ENCODE assay signal across 1 cellular context in the genomic region with DNA sequence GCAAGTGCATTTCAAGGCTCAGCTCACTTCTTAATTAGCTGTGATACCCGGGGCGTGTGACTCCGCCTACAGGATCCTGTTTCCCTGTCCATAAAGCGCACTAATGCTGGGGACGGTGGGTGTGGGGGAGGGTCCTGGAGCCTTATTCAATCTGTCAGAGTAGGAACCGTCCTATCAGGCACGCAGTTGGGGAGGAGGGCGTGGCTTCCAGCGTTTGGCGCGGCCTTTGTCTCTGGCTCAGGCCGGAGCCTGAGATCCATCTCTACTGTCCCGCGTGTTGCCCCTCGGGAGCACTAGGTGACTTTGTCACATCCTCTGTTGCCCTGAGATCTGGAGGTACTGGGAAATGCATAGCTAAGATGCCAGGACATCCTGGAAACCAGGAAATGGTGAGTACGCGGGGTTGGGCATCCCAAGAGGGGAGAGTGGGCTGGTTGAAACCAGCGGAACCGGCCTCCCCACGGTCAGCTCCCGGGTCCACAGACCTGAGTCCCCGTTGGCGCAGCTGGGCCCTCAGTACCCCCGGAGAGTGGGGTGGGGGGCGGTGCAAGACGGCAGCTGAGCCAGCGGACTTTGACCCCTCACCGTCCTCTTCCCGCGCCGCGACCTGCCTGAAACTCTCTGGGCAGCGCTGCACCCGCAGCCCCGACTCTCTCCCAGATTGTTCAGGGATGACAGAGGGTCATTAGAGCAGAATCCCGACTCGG.
A peak's percentile ranks its signal among the peaks of the same experiment; 100 is the strongest.
TF ChIP-seq lines count a peak whose summit lies in the region.

No MANE protein-coding gene starts in this region.

TF ChIP-seq in K562, 482 proteins besides CTCF, POLR2A, EP300 and RAD21 (continued from another document):
- TF ChIP-seq, protein P1, sequence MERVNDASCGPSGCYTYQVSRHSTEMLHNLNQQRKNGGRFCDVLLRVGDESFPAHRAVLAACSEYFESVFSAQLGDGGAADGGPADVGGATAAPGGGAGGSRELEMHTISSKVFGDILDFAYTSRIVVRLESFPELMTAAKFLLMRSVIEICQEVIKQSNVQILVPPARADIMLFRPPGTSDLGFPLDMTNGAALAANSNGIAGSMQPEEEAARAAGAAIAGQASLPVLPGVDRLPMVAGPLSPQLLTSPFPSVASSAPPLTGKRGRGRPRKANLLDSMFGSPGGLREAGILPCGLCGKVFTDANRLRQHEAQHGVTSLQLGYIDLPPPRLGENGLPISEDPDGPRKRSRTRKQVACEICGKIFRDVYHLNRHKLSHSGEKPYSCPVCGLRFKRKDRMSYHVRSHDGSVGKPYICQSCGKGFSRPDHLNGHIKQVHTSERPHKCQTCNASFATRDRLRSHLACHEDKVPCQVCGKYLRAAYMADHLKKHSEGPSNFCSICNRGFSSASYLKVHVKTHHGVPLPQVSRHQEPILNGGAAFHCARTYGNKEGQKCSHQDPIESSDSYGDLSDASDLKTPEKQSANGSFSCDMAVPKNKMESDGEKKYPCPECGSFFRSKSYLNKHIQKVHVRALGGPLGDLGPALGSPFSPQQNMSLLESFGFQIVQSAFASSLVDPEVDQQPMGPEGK (CRISPR knock-in tag; IDR thresholded peaks at IDR 0.05; ENCODE audit: borderline replicate concordance) = no peak
- TF ChIP-seq, protein P2, sequence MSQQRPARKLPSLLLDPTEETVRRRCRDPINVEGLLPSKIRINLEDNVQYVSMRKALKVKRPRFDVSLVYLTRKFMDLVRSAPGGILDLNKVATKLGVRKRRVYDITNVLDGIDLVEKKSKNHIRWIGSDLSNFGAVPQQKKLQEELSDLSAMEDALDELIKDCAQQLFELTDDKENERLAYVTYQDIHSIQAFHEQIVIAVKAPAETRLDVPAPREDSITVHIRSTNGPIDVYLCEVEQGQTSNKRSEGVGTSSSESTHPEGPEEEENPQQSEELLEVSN (IDR thresholded peaks at IDR 0.05; ENCODE audit: borderline replicate concordance in 1 of 2, extremely low read depth in 1 of 2, insufficient read depth in 1 of 2, insufficient read length in 1 of 2, low read depth in 1 of 2, low read length in 1 of 2, poor library complexity in 1 of 2, severe bottlenecking in 1 of 2) = peak; percentile 38 to 77
- TF ChIP-seq DMBX1 (CRISPR knock-in tag; IDR thresholded peaks at IDR 0.05; ENCODE audit: borderline replicate concordance) (no peak), SP1 (CRISPR knock-in tag; IDR thresholded peaks at IDR 0.05) (0 out of 2 replicates have a peak, but pooled peaks have one; percentile 32), HDAC8 (tag; IDR thresholded peaks at IDR 0.05) (no peak), SLC30A9 (CRISPR knock-in tag; IDR thresholded peaks at IDR 0.05) (no peak), NFATC3 (IDR thresholded peaks at IDR 0.05) (no peak), FOS (IDR thresholded peaks at IDR 0.05; ENCODE audit: extremely low read depth, insufficient read length) (no peak), PML (IDR thresholded peaks at IDR 0.05; ENCODE audit: low read length) (peak; percentile 39; the same call in 1 of the 2 replicates), RCOR1 (IDR thresholded peaks at IDR 0.05; ENCODE audit: borderline replicate concordance in 1 of 2, low read depth in 2 of 2, low read length in 2 of 2) (peak in 1 of 2 experiments; percentile 52; a peak in 2 of 4 replicates), CREB1 (IDR thresholded peaks at IDR 0.05) (peak; percentile 23; the same call in 1 of the 2 replicates), CREB1 (CRISPR knock-in tag; IDR thresholded peaks at IDR 0.05) (peak; percentile 47; the same call in 1 of the 2 replicates), TAF1 (IDR thresholded peaks at IDR 0.05; ENCODE audit: control insufficient read depth, extremely low read depth, insufficient read depth, low read length, severe bottlenecking) (peak; percentile 53), ZEB2 (IDR thresholded peaks at IDR 0.05) (0 out of 2 replicates have a peak, but pooled peaks have one; percentile 16), ATF7 (IDR thresholded peaks at IDR 0.05) (0 out of 2 replicates have a peak, but pooled peaks have one; percentile 7)
- TF ChIP-seq, protein P3, sequence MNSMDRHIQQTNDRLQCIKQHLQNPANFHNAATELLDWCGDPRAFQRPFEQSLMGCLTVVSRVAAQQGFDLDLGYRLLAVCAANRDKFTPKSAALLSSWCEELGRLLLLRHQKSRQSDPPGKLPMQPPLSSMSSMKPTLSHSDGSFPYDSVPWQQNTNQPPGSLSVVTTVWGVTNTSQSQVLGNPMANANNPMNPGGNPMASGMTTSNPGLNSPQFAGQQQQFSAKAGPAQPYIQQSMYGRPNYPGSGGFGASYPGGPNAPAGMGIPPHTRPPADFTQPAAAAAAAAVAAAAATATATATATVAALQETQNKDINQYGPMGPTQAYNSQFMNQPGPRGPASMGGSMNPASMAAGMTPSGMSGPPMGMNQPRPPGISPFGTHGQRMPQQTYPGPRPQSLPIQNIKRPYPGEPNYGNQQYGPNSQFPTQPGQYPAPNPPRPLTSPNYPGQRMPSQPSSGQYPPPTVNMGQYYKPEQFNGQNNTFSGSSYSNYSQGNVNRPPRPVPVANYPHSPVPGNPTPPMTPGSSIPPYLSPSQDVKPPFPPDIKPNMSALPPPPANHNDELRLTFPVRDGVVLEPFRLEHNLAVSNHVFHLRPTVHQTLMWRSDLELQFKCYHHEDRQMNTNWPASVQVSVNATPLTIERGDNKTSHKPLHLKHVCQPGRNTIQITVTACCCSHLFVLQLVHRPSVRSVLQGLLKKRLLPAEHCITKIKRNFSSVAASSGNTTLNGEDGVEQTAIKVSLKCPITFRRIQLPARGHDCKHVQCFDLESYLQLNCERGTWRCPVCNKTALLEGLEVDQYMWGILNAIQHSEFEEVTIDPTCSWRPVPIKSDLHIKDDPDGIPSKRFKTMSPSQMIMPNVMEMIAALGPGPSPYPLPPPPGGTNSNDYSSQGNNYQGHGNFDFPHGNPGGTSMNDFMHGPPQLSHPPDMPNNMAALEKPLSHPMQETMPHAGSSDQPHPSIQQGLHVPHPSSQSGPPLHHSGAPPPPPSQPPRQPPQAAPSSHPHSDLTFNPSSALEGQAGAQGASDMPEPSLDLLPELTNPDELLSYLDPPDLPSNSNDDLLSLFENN (IDR thresholded peaks at IDR 0.05; ENCODE audit: low read depth in 2 of 2, low read length in 2 of 2) = no peak
